In the genomic region with DNA sequence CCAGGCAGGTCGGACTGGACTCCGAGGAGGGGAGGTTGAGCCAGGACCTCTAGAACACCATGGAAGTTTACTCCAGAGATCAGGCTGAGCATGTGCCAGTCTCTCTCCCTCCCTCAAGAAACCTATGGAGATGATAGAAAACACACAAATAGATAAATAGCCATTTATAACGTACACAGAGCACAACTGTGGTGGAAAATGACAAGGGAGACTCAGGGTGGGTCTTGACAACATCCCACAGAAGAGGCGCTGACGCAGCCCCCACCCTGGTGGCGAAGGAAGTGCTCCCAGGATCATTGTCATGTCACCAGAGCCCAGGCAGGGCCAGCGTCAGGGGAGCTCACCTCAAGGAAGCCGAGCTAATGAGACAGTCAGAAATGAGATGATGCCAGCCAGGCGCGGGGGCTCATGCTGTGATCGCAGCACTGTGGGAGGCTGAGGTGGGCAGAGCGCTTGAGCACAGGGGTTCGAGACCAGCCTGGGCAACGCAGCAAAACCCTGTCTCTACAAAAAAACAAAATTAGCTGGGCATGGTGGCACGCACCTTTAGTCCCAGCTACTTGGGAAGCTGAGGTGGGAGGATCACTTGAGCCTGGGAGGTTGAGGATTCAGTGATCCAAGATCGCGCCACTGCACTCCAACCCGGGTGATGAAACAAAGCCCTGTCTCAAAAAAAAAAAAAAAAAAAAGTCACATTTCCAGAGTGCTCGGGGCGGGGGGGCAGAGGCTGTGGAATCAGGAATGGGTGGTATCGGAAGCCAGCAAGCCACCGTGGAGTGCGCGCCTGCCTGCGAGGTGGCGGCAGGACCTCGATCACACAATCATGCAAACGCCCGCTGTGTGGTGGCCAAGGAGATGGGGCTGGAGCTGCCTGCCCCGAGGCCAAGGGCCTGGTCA, we compare ENCODE assay signal across 22 cellular contexts.
DNase-seq lines count a peak whose midpoint lies in the region; ATAC-seq and TF ChIP-seq lines count a peak whose summit lies in the region.
"Had no signal": no experiment of that assay in that cellular context is flagged by ENCODE, and none has a peak within 500 bp of the region (broad histone marks: within the 10 kb centered on the region; RNA-seq: fewer than 3 reads in every experiment).

No MANE protein-coding gene starts in this region.

- intact Hi-C loops in activated naive CD4-positive, alpha-beta T cell treated with anti-CD3 and anti-CD28 coated beads for 36 hours (cut with micrococcal nuclease): no loop called here
- intact Hi-C loops in left lung (cut with DNase I): no loop called here

- no peaks in the 10 kb centered on the region for H3K27me3 ChIP-seq in left lung

- H3K9me3 Mint-ChIP-seq in activated naive CD4-positive, alpha-beta T cell treated with anti-CD3 and anti-CD28 coated beads for 36 hours: no peaks in the 10 kb centered on the region
- no peaks in the 10 kb centered on the region for H3K9me3 Mint-ChIP-seq in stimulated activated naive B cell treated with anti-CD40 and anti-IgM and Interleukin-4, amounts not matched to agents 10 μg/mL and 1 μg/mL and 100 μg/mL, for 72 hours
- H3K9me3 Mint-ChIP-seq: nephron progenitor cell had no signal

- H3K4me3 ChIP-seq in left lung: no peak overlapping the region
- H3K4me3 ChIP-seq: A549; BLaER1 treated with 17β-estradiol and CSF1 and Interleukin-3, amounts not matched to agents 10 nM and 100 nM; HAP-1; PC-9; psoas muscle had no signal

- no peak overlapping the region for H3K27ac Mint-ChIP-seq in activated naive CD4-positive, alpha-beta T cell treated with anti-CD3 and anti-CD28 coated beads for 36 hours
- H3K27ac Mint-ChIP-seq in stimulated activated naive B cell treated with anti-CD40 and anti-IgM and Interleukin-4, amounts not matched to agents 10 μg/mL and 1 μg/mL and 100 μg/mL, for 72 hours: peak overlapping the region; percentile 22
- H3K27ac Mint-ChIP-seq: nephron progenitor cell had no signal

- no peaks in the 10 kb centered on the region for H3K27me3 Mint-ChIP-seq in activated naive CD4-positive, alpha-beta T cell treated with anti-CD3 and anti-CD28 coated beads for 36 hours (ENCODE audit: low read depth)
- H3K27me3 Mint-ChIP-seq in stimulated activated naive B cell treated with anti-CD40 and anti-IgM and Interleukin-4, amounts not matched to agents 10 μg/mL and 1 μg/mL and 100 μg/mL, for 72 hours: no peaks in the 10 kb centered on the region

- H3K4me3 Mint-ChIP-seq in activated naive CD4-positive, alpha-beta T cell treated with anti-CD3 and anti-CD28 coated beads for 36 hours: no peak overlapping the region
- H3K4me3 Mint-ChIP-seq in stimulated activated naive B cell treated with anti-CD40 and anti-IgM and Interleukin-4, amounts not matched to agents 10 μg/mL and 1 μg/mL and 100 μg/mL, for 72 hours: no peak overlapping the region
- H3K4me3 Mint-ChIP-seq: nephron progenitor cell had no signal

- H3K36me3 Mint-ChIP-seq in activated naive CD4-positive, alpha-beta T cell treated with anti-CD3 and anti-CD28 coated beads for 36 hours (ENCODE audit: low read depth): peaks cover 11% of the 10 kb centered on the region
- H3K36me3 Mint-ChIP-seq in stimulated activated naive B cell treated with anti-CD40 and anti-IgM and Interleukin-4, amounts not matched to agents 10 μg/mL and 1 μg/mL and 100 μg/mL, for 72 hours: peaks cover 44 to 46% of the 10 kb centered on the region in 2 donors

- DNase-seq in activated naive CD4-positive, alpha-beta T cell treated with anti-CD3 and anti-CD28 coated beads, Interleukin-2, amount 50 U/mL, for 16 hours: peak; percentile 8
- no peak for DNase-seq in activated naive CD4-positive, alpha-beta T cell treated with anti-CD3 and anti-CD28 coated beads for 36 hours
- DNase-seq in left lung (peak; percentile 23 to 68), epidermal melanocyte (ENCODE audit: insufficient read length, low spot score) (no peak)
- DNase-seq in stimulated activated naive B cell treated with anti-CD40 and anti-IgM and Interleukin-4, amounts not matched to agents 10 μg/mL and 1 μg/mL and 100 μg/mL, for 72 hours: no peak
- DNase-seq: activated CD4-positive, alpha-beta T cell treated with anti-CD3 and anti-CD28 coated beads for 1 hour; activated gamma-delta T cell treated with Interleukin-2 at 50 U/mL for 16 hours; Calu3; islet precursor cell; MM.1S; NCI-H1694; NCI-H2227 treated with DMSO at 0.1 percent for 48 hours; nephron progenitor cell; PC-9; stimulated activated CD8-positive, alpha-beta memory T cell treated with anti-CD3 and anti-CD28 coated beads, Interleukin-4, amount 100 ng/mL, for 48 hours had no signal

- H3K36me3 ChIP-seq in left lung: peaks cover 0 to 100% of the 10 kb centered on the region in 2 donors

- TF ChIP-seq CTCF in left lung (IDR thresholded peaks at IDR 0.05): no peak

- H3K27ac ChIP-seq in angular gyrus (ENCODE audit: low read depth, low read length) (peak overlapping the region; percentile 35), left lung (no peak overlapping the region)
- H3K27ac ChIP-seq: A549; BLaER1 treated with 17β-estradiol and CSF1 and Interleukin-3, amounts not matched to agents 10 nM and 100 nM; PC-9 had no signal

- peaks cover 3% of the 10 kb centered on the region for H3K4me1 Mint-ChIP-seq in activated naive CD4-positive, alpha-beta T cell treated with anti-CD3 and anti-CD28 coated beads for 36 hours (ENCODE audit: low read depth)
- peaks cover 15 to 20% of the 10 kb centered on the region in 2 donors for H3K4me1 Mint-ChIP-seq in stimulated activated naive B cell treated with anti-CD40 and anti-IgM and Interleukin-4, amounts not matched to agents 10 μg/mL and 1 μg/mL and 100 μg/mL, for 72 hours

- CTCF ChIA-PET in activated naive CD4-positive, alpha-beta T cell treated with anti-CD3 and anti-CD28 coated beads for 36 hours (lab: Charles Lee): no interaction called here

- ATAC-seq in left lung: no peak
- no peak for ATAC-seq in stimulated activated naive B cell treated with anti-CD40 and anti-IgM and Interleukin-4, amounts not matched to agents 10 μg/mL and 1 μg/mL and 100 μg/mL, for 72 hours (replicated peaks)
- no peak for ATAC-seq in HG02642 (IDR thresholded peaks at IDR 0.05; ENCODE audit: poor library complexity, unreplicated experiment)
- no peak for ATAC-seq in GM21528 (IDR thresholded peaks at IDR 0.05; ENCODE audit: low FRiP score, unreplicated experiment)
- ATAC-seq: A549 had no signal

- no peaks in the 10 kb centered on the region for H3K9me3 ChIP-seq in left lung
- H3K9me3 ChIP-seq: A549; BLaER1 treated with 17β-estradiol and CSF1 and Interleukin-3, amounts not matched to agents 10 nM and 100 nM; HAP-1; psoas muscle had no signal

- H3K4me1 ChIP-seq in left lung: no peaks in the 10 kb centered on the region
- H3K4me1 ChIP-seq: A549, HAP-1, psoas muscle had no signal

Comparison
In these comparisons a context has a peak if more than half of its experiments do, and no peak if none do; other contexts are left out.
1. DNase-seq: peak in activated naive CD4-positive, alpha-beta T cell treated with anti-CD3 and anti-CD28 coated beads, Interleukin-2, amount 50 U/mL, for 16 hours (single experiment) and left lung (2 of 2); none in activated naive CD4-positive, alpha-beta T cell treated with anti-CD3 and anti-CD28 coated beads for 36 hours (single experiment), stimulated activated naive B cell treated with anti-CD40 and anti-IgM and Interleukin-4, amounts not matched to agents 10 μg/mL and 1 μg/mL and 100 μg/mL, for 72 hours (single experiment) and epidermal melanocyte (single experiment).